In genomic region chr12:80208081-80208480, GRCh38 we compare ENCODE assay signal across 27 cellular contexts.
"Had no signal": no experiment of that assay in that cellular context is flagged by ENCODE, and none has a peak within 500 bp of the region (broad histone marks: within the 10 kb centered on the region; RNA-seq: fewer than 3 reads in every experiment).

No MANE protein-coding gene starts in this region.

- H2AFZ ChIP-seq: neural progenitor cell had no signal

- H3K9ac ChIP-seq: neural progenitor cell had no signal

- ATAC-seq: left colon; left lung; natural killer cell; right cardiac atrium; sciatic nerve; stimulated activated effector memory CD8-positive, alpha-beta T cell treated with anti-CD3 and anti-CD28 coated beads, Interleukin-12 subunit alpha, Interleukin-12 subunit beta, amount 100 ng/mL, for 72 hours; upper lobe of right lung had no signal

- H3K4me3 ChIP-seq: left lung, lung, neural progenitor cell, ovary, skin epidermis, spleen, suprapubic skin, thoracic aorta, tibial artery, upper lobe of right lung had no signal

- H3K27me3 ChIP-seq: left lung, neural progenitor cell, neutrophil, ovary, spleen, suprapubic skin, tibial artery, upper lobe of right lung had no signal

- FAIRE-seq: keratinocyte, urothelium cell line had no signal

- DNase-seq: hippocampal formation; left colon; left lung; mesendoderm; naive B cell; natural killer cell; nephron progenitor cell; occipital lobe; ovary; retina; right cardiac atrium; spleen; stimulated activated CD4-positive, alpha-beta T cell treated with anti-CD3 and anti-CD28 coated beads, Interleukin-4, amount 100 ng/mL, for 24 hours; stimulated activated naive CD4-positive, alpha-beta T cell; tibial artery; trophoblast cell; upper lobe of right lung had no signal

- H3K36me3 ChIP-seq: left lung, neural progenitor cell, neutrophil, ovary, spleen, suprapubic skin, thoracic aorta, tibial artery, upper lobe of right lung had no signal

- H3K9me3 ChIP-seq: left lung, neutrophil, ovary, spleen, suprapubic skin, thoracic aorta, tibial artery, upper lobe of right lung had no signal

- H3K4me2 ChIP-seq: neural progenitor cell had no signal

- H3K4me1 ChIP-seq: left lung, spleen, suprapubic skin, tibial artery, upper lobe of right lung had no signal

- H3K27ac ChIP-seq: left lung, neural progenitor cell, neutrophil, ovary, skin epidermis, spleen, suprapubic skin, thoracic aorta, tibial artery, upper lobe of right lung had no signal
